ENCODE assay signal across 18 cellular contexts in genomic region chr1:75579046-75579445, GRCh38.
"Had no signal": no experiment of that assay in that cellular context is flagged by ENCODE, and none has a peak within 500 bp of the region (broad histone marks: within the 10 kb centered on the region; RNA-seq: fewer than 3 reads in every experiment).

No MANE protein-coding gene starts in this region.

- DNase-seq: erythroblast; foreskin melanocyte; heart left ventricle; hippocampal formation; islet precursor cell; left cardiac atrium; left ventricle myocardium superior; mammary epithelial cell; mucosa of descending colon; naive thymus-derived CD8-positive, alpha-beta T cell; posterior cingulate gyrus; right cardiac atrium; small intestine; stimulated activated CD4-positive, alpha-beta T cell treated with anti-CD3 and anti-CD28 coated beads, Interleukin-12 subunit alpha, Interleukin-12 subunit beta, amount 100 ng/mL, for 4 hours; stimulated activated naive CD4-positive, alpha-beta T cell; stomach; substantia nigra; transverse colon had no signal
